ENCODE assay signal across 9 cellular contexts in the genomic region with DNA sequence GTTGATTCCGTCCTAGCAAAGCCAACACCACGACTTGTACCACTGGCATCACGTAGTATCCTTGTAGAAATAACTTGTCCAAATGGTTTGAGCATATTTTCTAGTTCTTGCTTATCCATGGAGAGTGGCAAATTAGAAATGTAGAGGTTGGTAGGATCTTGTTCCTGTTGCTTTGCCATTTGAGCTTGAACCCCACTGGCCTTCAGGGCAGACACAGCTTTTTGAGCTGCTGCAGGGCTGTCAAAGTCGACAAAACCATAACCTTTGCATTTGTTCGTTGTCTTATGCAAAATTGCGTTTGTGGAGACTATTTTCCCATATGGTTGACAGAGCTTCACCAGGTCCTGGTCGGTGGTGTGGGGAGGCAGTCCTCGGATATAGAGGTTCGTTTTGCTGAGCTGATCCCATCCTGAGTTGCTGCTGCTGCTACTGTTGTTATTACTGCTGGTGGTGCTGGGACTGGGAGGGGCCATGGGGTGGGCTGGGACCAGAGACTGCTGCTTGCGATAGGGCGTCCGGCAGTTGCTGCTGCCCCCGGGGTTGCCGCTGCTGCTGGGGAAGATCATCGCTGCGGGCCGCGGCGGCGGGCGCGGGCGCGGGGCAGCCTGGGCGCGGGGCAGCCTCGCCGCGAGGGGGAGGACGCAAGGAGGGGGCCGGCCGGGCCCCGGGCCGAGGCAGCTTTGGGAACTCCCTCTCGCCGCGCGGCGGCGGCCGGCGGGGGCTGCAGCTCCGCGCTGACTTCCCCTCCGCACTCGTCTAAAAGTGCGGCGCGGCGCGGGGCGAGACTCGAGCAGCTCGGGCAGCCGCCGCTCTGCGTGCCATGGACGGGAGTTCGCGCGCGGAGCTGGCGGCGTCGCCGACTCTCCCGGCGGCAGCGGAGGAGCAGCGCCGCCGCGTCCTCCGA. TPM values are rescaled to one million over a fixed set of nuclear protein-coding genes. Genes with fewer than 3 reads are reported as not detected.
DNase-seq lines count a peak whose midpoint lies in the region; ATAC-seq and TF ChIP-seq lines count a peak whose summit lies in the region.
"Not testable (repeated sequence)": the region's sequence is repeated elsewhere in the genome, so short reads cannot be mapped to it uniquely, and the experiment has no call there.
"Had no signal": no experiment of that assay in that cellular context is flagged by ENCODE, and none has a peak within 500 bp of the region (broad histone marks: within the 10 kb centered on the region; RNA-seq: fewer than 3 reads in every experiment).

No MANE protein-coding gene starts in this region.

- H3K27me3 ChIP-seq in dorsolateral prefrontal cortex: peaks cover 0 to 19% (median 0%) of the 10 kb centered on the region in 45 donors
- H3K27me3 ChIP-seq in kidney epithelial cell (ENCODE audit: control insufficient read depth, insufficient read depth, low read length): not testable (repeated sequence)

- H3K27ac ChIP-seq in dorsolateral prefrontal cortex (peak overlapping the region in 19 of 59 donors; percentile 6 to 62 (median 39)), skin epidermis (peak overlapping the region in 15 of 21 experiments; percentile 29 to 78 (median 69))

- intact Hi-C loops in dorsolateral prefrontal cortex (cut with DNase I): not testable (repeated sequence)

- peak; percentile 45 for ATAC-seq in HG03108 (IDR thresholded peaks at IDR 0.05; ENCODE audit: unreplicated experiment)

- not testable (repeated sequence) for H3K36me3 ChIP-seq in kidney epithelial cell (ENCODE audit: control insufficient read depth, insufficient read depth, low read length)

- DNase-seq in AG10803 (ENCODE audit: low read depth) (peak; percentile 50), GM19240 (ENCODE audit: insufficient read length, low spot score) (peak; percentile 19), NCI-H526 treated with DMSO at 0.1 percent for 48 hours (lab: John Stamatoyannopoulos, UW) (peak; percentile 71), dorsolateral prefrontal cortex (peak in 7 of 10 donors; percentile 4 to 51 (median 35))
- peak; percentile 75 for DNase-seq in activated CD8-positive, alpha-beta memory T cell treated with anti-CD3 and anti-CD28 coated beads for 24 hours
- not testable (repeated sequence) for DNase-seq in kidney epithelial cell (ENCODE audit: low read depth)

- H3K4me3 ChIP-seq in AG10803 (ENCODE audit: low read length): peak overlapping the region; percentile 53
- H3K4me3 ChIP-seq in dorsolateral prefrontal cortex: peak overlapping the region; percentile 5 to 70 (median 54)
- peak overlapping the region; percentile 46 for H3K4me3 ChIP-seq in kidney epithelial cell (ENCODE audit: low read depth, low read length)
- peak overlapping the region; percentile 38 to 55 (median 48) for H3K4me3 ChIP-seq in skin epidermis

- TF ChIP-seq CTCF in AG10803 (conservative IDR thresholded peaks at IDR 0.05; ENCODE audit: low read length) (peak; percentile 6; the same call in 1 of the 2 replicates), dorsolateral prefrontal cortex (IDR thresholded peaks at IDR 0.05 in 54 of 56, conservative IDR thresholded peaks at IDR 0.05 in 2 of 56; ENCODE audit: low read depth in 1 of 56, partially characterized antibody in 56 of 56) (peak in 4 of 56 donors; percentile 3 to 25 (median 12))
- TF ChIP-seq CTCF in kidney epithelial cell (IDR thresholded peaks at IDR 0.05; ENCODE audit: insufficient read depth, low read length, poor library complexity, severe bottlenecking): not testable (repeated sequence)

RNA-seq across cellular contexts. Expression of a gene that starts 46.0 kb away (rescaled TPM):
- total RNA-seq in dorsolateral prefrontal cortex (10 to 100 TPM in 3 of 120 experiments, 1 to 10 TPM in 117; 1.6 to 12.9 (median 4.6) TPM), kidney epithelial cell (2.3 and 3.0 TPM in 2 replicates)
- total RNA-seq: PC-3 had no signal
